ENCODE assay signal across 7 cellular contexts in the genomic region with DNA sequence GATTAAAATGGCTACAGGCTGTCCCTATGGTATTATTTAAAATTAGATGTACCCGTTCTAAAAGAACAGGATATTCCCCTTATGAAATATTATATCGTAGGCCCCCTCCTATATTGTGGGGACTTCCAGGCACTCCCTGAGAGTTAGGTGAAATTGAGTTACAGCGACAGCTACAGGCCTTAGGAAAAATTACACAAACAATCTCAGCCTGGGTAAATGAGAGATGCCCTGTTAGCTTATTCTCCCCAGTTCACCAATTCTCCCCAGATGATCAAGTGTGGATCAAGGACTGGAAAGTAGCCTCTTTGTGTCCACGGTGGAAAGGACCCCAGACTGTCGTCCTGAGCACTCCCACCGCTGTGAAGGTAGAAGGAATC.
DNase-seq lines count a peak whose midpoint lies in the region; ATAC-seq and TF ChIP-seq lines count a peak whose summit lies in the region.
"Not testable (repeated sequence)": the region's sequence is repeated elsewhere in the genome, so short reads cannot be mapped to it uniquely, and the experiment has no call there.

No MANE protein-coding gene starts in this region.

- H3K4me3 Mint-ChIP-seq in mesothelial cell of epicardium, result not testable (repeated sequence)

- not testable (repeated sequence) for H3K27ac ChIP-seq in RWPE2 (ENCODE audit: poor library complexity, severe bottlenecking); heart right ventricle

- H3K4me3 ChIP-seq in RWPE2 (ENCODE audit: severe bottlenecking); choroid plexus epithelial cell (ENCODE audit: low read depth, low read length); heart right ventricle; retinal pigment epithelial cell (ENCODE audit: low read length): not testable (repeated sequence)

- TF ChIP-seq CTCF in LNCAP (IDR thresholded peaks at IDR 0.05) (peak; percentile 53), RWPE2 (IDR thresholded peaks at IDR 0.05; ENCODE audit: poor library complexity, severe bottlenecking) (peak; percentile 21), choroid plexus epithelial cell (conservative IDR thresholded peaks at IDR 0.05; ENCODE audit: low read depth, low read length) (peak; percentile 10), heart right ventricle (IDR thresholded peaks at IDR 0.05) (peak in 6 of 9 donors; percentile 22 to 39 (median 29)), mesothelial cell of epicardium (IDR thresholded peaks at IDR 0.05; ENCODE audit: unreplicated experiment) (peak; percentile 29), retinal pigment epithelial cell (conservative IDR thresholded peaks at IDR 0.05; ENCODE audit: low read depth, low read length) (peak; percentile 17)

- WGBS in heart right ventricle, 2 donors, result 12 to 35% methylated on average over 6 of the region's 6 CpGs

- H3K4me1 Mint-ChIP-seq in mesothelial cell of epicardium, result peaks cover 11% of the 10 kb centered on the region

- peak; percentile 1 for DNase-seq in DMS79 treated with DMSO at 0.1 percent for 48 hours (lab: John Stamatoyannopoulos, UW)
- DNase-seq in RWPE2 (ENCODE audit: low spot score); choroid plexus epithelial cell (ENCODE audit: low read depth); heart right ventricle; mesothelial cell of epicardium (ENCODE audit: low spot score in 2 of 2, unreplicated experiment in 2 of 2); retinal pigment epithelial cell (ENCODE audit: low read depth): not testable (repeated sequence)

- not testable (repeated sequence) for H3K36me3 Mint-ChIP-seq in mesothelial cell of epicardium

- intact Hi-C loops in heart right ventricle (cut with DNase I), result not testable (repeated sequence)

- not testable (repeated sequence) for H3K27ac Mint-ChIP-seq in mesothelial cell of epicardium

- ATAC-seq in RWPE2 (ENCODE audit: low read depth); heart right ventricle: not testable (repeated sequence)

- H3K4me1 ChIP-seq in RWPE2 (ENCODE audit: insufficient read depth, poor library complexity, severe bottlenecking); heart right ventricle: not testable (repeated sequence)

- not testable (repeated sequence) for H3K27me3 ChIP-seq in RWPE2 (ENCODE audit: insufficient read depth, poor library complexity, severe bottlenecking)
- H3K27me3 ChIP-seq in heart right ventricle, result peaks cover 0 to 16% (median 0%) of the 10 kb centered on the region in 7 donors

- not testable (repeated sequence) for H3K36me3 ChIP-seq in RWPE2 (ENCODE audit: low read depth); heart right ventricle

- not testable (repeated sequence) for H3K27me3 Mint-ChIP-seq in mesothelial cell of epicardium (ENCODE audit: low read depth)

- not testable (repeated sequence) for H3K9me3 ChIP-seq in RWPE2 (ENCODE audit: severe bottlenecking); heart right ventricle

- H3K9me3 Mint-ChIP-seq in mesothelial cell of epicardium, result not testable (repeated sequence)
